ENCODE assay signal across 8 cellular contexts in the genomic region with DNA sequence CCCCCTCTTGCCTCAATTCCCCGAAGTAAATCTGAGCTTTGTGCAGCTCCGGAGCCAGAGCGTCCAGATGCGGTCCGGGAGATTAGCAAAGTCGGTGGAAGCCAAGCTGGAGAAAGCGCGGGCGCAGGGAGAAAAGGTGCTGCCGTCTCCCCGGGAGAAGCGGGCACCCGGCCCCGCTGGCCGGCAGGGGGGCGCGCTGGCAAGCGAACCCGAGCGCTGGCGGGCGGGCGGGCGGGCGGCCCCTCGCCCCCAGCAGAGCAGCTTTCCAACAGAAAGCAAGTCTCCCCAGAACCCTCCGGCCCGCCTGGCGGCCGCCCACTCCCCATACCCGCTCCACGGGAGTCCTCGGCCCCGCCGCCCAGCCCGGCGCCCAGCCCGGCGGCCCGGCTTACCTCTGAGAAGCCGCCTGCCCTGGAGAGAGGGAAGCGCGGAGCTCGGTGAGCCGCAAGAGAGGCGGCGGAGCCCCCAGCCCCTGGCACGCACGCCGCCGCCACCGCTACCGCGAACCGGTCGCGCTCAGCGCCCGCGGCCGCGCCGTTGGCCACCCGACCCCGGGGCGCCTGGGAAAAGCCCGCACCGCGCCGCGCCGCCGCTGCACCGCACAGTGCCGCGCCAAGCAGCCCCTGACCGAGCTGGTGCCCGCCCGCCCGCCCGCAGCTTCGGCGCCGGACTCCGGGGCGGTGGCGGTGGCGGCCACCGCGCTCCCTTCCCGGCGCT. TPM values are rescaled to one million over a fixed set of nuclear protein-coding genes. Genes with fewer than 3 reads are reported as not detected.
DNase-seq lines count a peak whose midpoint lies in the region; ATAC-seq, FAIRE-seq and TF ChIP-seq lines count a peak whose summit lies in the region.

No MANE protein-coding gene starts in this region.

- H3K4me1 ChIP-seq in Loucy (ENCODE audit: insufficient read depth, low read length, poor library complexity, severe bottlenecking) (peaks cover 9% of the 10 kb centered on the region), muscle layer of duodenum (ENCODE audit: control insufficient read depth in 1 of 2, insufficient read depth in 2 of 2, low read length in 2 of 2) (peaks cover 7 to 8% of the 10 kb centered on the region in 2 donors)

- H3K27ac ChIP-seq in muscle layer of duodenum (ENCODE audit: low read length), result no peak overlapping the region

- H3K9me2 ChIP-seq in Loucy (replicated peaks; ENCODE audit: low read depth, low read length), result no peaks in the 10 kb centered on the region

- peak; percentile 24 for DNase-seq in activated T-cell treated with anti-CD3 and anti-CD28 coated beads, Interleukin-2, amount 50 U/mL, for 1 hour
- no peak for DNase-seq in activated T-cell treated with anti-CD3 and anti-CD28 coated beads for 4 hours
- DNase-seq in bronchial epithelial cell (ENCODE audit: low read depth), result no peak
- DNase-seq in NAMALWA (ENCODE audit: low spot score), result no peak

- H3K27me3 ChIP-seq in Loucy (ENCODE audit: insufficient read depth, low read length, poor library complexity, severe bottlenecking), result no peaks in the 10 kb centered on the region
- H3K27me3 ChIP-seq in bronchial epithelial cell (ENCODE audit: control insufficient read depth, insufficient read depth, low read length), result peaks cover 21% of the 10 kb centered on the region
- no peaks in the 10 kb centered on the region for H3K27me3 ChIP-seq in muscle layer of duodenum (ENCODE audit: low read depth, low read length)

- FAIRE-seq in bronchial epithelial cell (lab: Jason Lieb, UNC), result no peak

- no peaks in the 10 kb centered on the region for H3K79me2 ChIP-seq in Loucy (ENCODE audit: insufficient read depth, low read length)

- H3K9me3 ChIP-seq in Loucy (ENCODE audit: insufficient read depth, low read depth, low read length) (no peaks in the 10 kb centered on the region), muscle layer of duodenum (ENCODE audit: control insufficient read depth in 1 of 2, low read length in 2 of 2) (no peaks in the 10 kb centered on the region)

- H3K36me3 ChIP-seq in Loucy (ENCODE audit: insufficient read depth, low read length) (no peaks in the 10 kb centered on the region), bronchial epithelial cell (ENCODE audit: control insufficient read depth, insufficient read depth, low read length) (no peaks in the 10 kb centered on the region), muscle layer of duodenum (ENCODE audit: control insufficient read depth in 1 of 2, insufficient read depth in 2 of 2, low read length in 2 of 2) (no peaks in the 10 kb centered on the region)

- H3K4me2 ChIP-seq in Loucy (ENCODE audit: low read depth, low read length, poor library complexity, severe bottlenecking), result peak overlapping the region; percentile 72

- no peak overlapping the region for H3K4me3 ChIP-seq in Loucy (ENCODE audit: low read length, poor library complexity, severe bottlenecking)
- H3K4me3 ChIP-seq in bronchial epithelial cell (ENCODE audit: low read depth, low read length), result peak overlapping the region; percentile 44
- peak overlapping the region; percentile 50 to 68 for H3K4me3 ChIP-seq in muscle layer of duodenum (ENCODE audit: low read depth in 1 of 2, low read length in 2 of 2)

- no peak for ATAC-seq in GM18519 (IDR thresholded peaks at IDR 0.05; ENCODE audit: low FRiP score, unreplicated experiment)
- no peak for ATAC-seq in GM21717 (IDR thresholded peaks at IDR 0.05; ENCODE audit: unreplicated experiment)

- no peak for TF ChIP-seq CTCF in Loucy (conservative IDR thresholded peaks at IDR 0.05; ENCODE audit: low read length)
- TF ChIP-seq CTCF in bronchial epithelial cell (IDR thresholded peaks at IDR 0.05; ENCODE audit: insufficient read depth, low read length, severe bottlenecking), result no peak

- no peak overlapping the region for H3K9ac ChIP-seq in Loucy (ENCODE audit: low read depth, low read length, poor library complexity, severe bottlenecking)

- H3F3A ChIP-seq in Loucy (ENCODE audit: low read depth), result no peaks in the 10 kb centered on the region

- H2AFZ ChIP-seq in Loucy (ENCODE audit: low read length), result no peak overlapping the region

- no peaks in the 10 kb centered on the region for H4K20me1 ChIP-seq in Loucy (ENCODE audit: insufficient read depth, low read length, poor library complexity, severe bottlenecking)

RNA-seq across cellular contexts. Expression of gene CITED1, which starts 0.5 kb away (rescaled TPM):
- 0.26 TPM in 1 of 2 replicates, not detected in the other for total RNA-seq in bronchial epithelial cell

RNA-seq across cellular contexts. Expression of gene RPS4X, which starts 29.2 kb away (rescaled TPM):
- total RNA-seq in bronchial epithelial cell, result 1,256 and 1,722 TPM in 2 replicates
